Comparison of ENCODE assay signal across 8 cellular contexts in genomic region chr1:23980725-23981063, GRCh38. TPM values are rescaled to one million over a fixed set of nuclear protein-coding genes. Genes with fewer than 3 reads are reported as not detected.
DNase-seq lines count a peak whose midpoint lies in the region; ATAC-seq and TF ChIP-seq lines count a peak whose summit lies in the region.

No MANE protein-coding gene starts in this region.

- peak; percentile 10 for DNase-seq in BE2C
- DNase-seq in KBM-7, result peak; percentile 95
- peak; percentile 58 for DNase-seq in choroid plexus epithelial cell (ENCODE audit: low read depth)
- no peak for DNase-seq in mesothelial cell of epicardium (ENCODE audit: low spot score in 2 of 2, unreplicated experiment in 2 of 2)
- peak; percentile 51 for DNase-seq in stimulated activated naive CD4-positive, alpha-beta T cell treated with Interleukin-2 at 50 U/mL for 16 hours (lab: John Stamatoyannopoulos, UW)
- no peak for DNase-seq in OCI-M2 (lab: John Stamatoyannopoulos, UW; ENCODE audit: unreplicated experiment)

- no peaks in the 10 kb centered on the region for H3K9me3 Mint-ChIP-seq in mesothelial cell of epicardium

- H3K27me3 Mint-ChIP-seq in mesothelial cell of epicardium (ENCODE audit: low read depth), result no peaks in the 10 kb centered on the region

- H3K36me3 Mint-ChIP-seq in mesothelial cell of epicardium, result peaks cover 3% of the 10 kb centered on the region

- H3K36me3 ChIP-seq in BE2C, result peaks cover 2% of the 10 kb centered on the region

- no peaks in the 10 kb centered on the region for H3K9me3 ChIP-seq in BE2C

- H3K4me3 Mint-ChIP-seq in mesothelial cell of epicardium, result peak overlapping the region; percentile 87

- in situ Hi-C loops in KBM-7 (cut with MboI; ENCODE audit: low pct_unique_long_range_greater_than_20kb, low sequenced_read_pairs), result no loop called here

- TF ChIP-seq CTCF in BE2C (IDR thresholded peaks at IDR 0.05; ENCODE audit: low read depth, low read length) (no peak), WI38 (IDR thresholded peaks at IDR 0.05; ENCODE audit: low read depth, low read length) (no peak), choroid plexus epithelial cell (conservative IDR thresholded peaks at IDR 0.05; ENCODE audit: low read depth, low read length) (no peak), mesothelial cell of epicardium (IDR thresholded peaks at IDR 0.05; ENCODE audit: unreplicated experiment) (no peak)

- H3K27ac Mint-ChIP-seq in mesothelial cell of epicardium, result peak overlapping the region; percentile 97

- H3K4me1 Mint-ChIP-seq in mesothelial cell of epicardium, result peaks cover 59% of the 10 kb centered on the region

- H3K4me3 ChIP-seq in BE2C (ENCODE audit: low read depth, low read length) (peak overlapping the region; percentile 8; the same call in 1 of the 2 replicates), WI38 (ENCODE audit: low read depth, low read length) (peak overlapping the region; percentile 95), choroid plexus epithelial cell (ENCODE audit: low read depth, low read length) (peak overlapping the region; percentile 100)

- ATAC-seq in GM19438 (IDR thresholded peaks at IDR 0.05; ENCODE audit: low read depth, unreplicated experiment), result peak; percentile 36

- H3K27me3 ChIP-seq in BE2C, result no peaks in the 10 kb centered on the region; the same call in 1 of the 2 replicates

- H3K4me1 ChIP-seq in BE2C, result peaks cover 4% of the 10 kb centered on the region

RNA-seq across cellular contexts. Expression of gene SRSF10, which starts 0.6 kb away (rescaled TPM):
- 57.4 TPM for polyA plus RNA-seq in BE2C (2012; ENCODE audit: insufficient read depth, insufficient read length, low read depth)
- 201 to 216 TPM (median 208 TPM) in 3 replicates for total RNA-seq in mesothelial cell of epicardium

RNA-seq across cellular contexts. Expression of gene PNRC2, which starts 21.1 kb away (rescaled TPM):
- polyA plus RNA-seq in BE2C (2012; ENCODE audit: insufficient read depth, insufficient read length, low read depth), result 24.7 TPM
- 134 to 150 TPM (median 149 TPM) in 3 replicates for total RNA-seq in mesothelial cell of epicardium

Comparison
In these comparisons a context has a peak if more than half of its experiments do, and no peak if none do; other contexts are left out.
1. DNase-seq: peak in BE2C (single experiment), KBM-7 (single experiment), choroid plexus epithelial cell (single experiment) and stimulated activated naive CD4-positive, alpha-beta T cell treated with Interleukin-2 at 50 U/mL for 16 hours (single experiment); none in mesothelial cell of epicardium (0 of 2) and OCI-M2 (single experiment).
2. H3K4me3 ChIP-seq: peak in every context shown above with its lines; median percentile 100 in choroid plexus epithelial cell; 95 in WI38; 8 in BE2C.